ENCODE assay signal across 12 cellular contexts in genomic region chr12:21940549-21940948, GRCh38. TPM values are rescaled to one million over a fixed set of nuclear protein-coding genes. Genes with fewer than 3 reads are reported as not detected.
DNase-seq lines count a peak whose midpoint lies in the region; ATAC-seq and TF ChIP-seq lines count a peak whose summit lies in the region.
"Had no signal": no experiment of that assay in that cellular context is flagged by ENCODE, and none has a peak within 500 bp of the region (broad histone marks: within the 10 kb centered on the region; RNA-seq: fewer than 3 reads in every experiment).

No MANE protein-coding gene starts in this region.

- TF ChIP-seq CTCF in colonic mucosa (IDR thresholded peaks at IDR 0.05) = no peak
- no peak for TF ChIP-seq CTCF in mesothelial cell of epicardium (IDR thresholded peaks at IDR 0.05; ENCODE audit: unreplicated experiment)
- no peak for TF ChIP-seq CTCF in tibial nerve (IDR thresholded peaks at IDR 0.05)

- H3K27ac ChIP-seq in colonic mucosa = no peak overlapping the region
- peak overlapping the region in 2 of 4 donors; percentile 60 to 77 for H3K27ac ChIP-seq in tibial nerve
- H3K27ac ChIP-seq: neutrophil had no signal

- peaks cover 57% of the 10 kb centered on the region for H3K27me3 Mint-ChIP-seq in activated naive CD4-positive, alpha-beta T cell treated with anti-CD3 and anti-CD28 coated beads for 36 hours (ENCODE audit: low read depth)
- H3K27me3 Mint-ChIP-seq in mesothelial cell of epicardium (ENCODE audit: low read depth) = peaks cover 89% of the 10 kb centered on the region

- H3K4me1 Mint-ChIP-seq in activated naive CD4-positive, alpha-beta T cell treated with anti-CD3 and anti-CD28 coated beads for 36 hours (ENCODE audit: low read depth) = peaks cover 16% of the 10 kb centered on the region
- peaks cover 16% of the 10 kb centered on the region for H3K4me1 Mint-ChIP-seq in mesothelial cell of epicardium

- H3K9ac ChIP-seq in colonic mucosa (ENCODE audit: low read depth in 2 of 2, low read length in 2 of 2) = no peak overlapping the region

- H3K36me3 ChIP-seq in colonic mucosa = no peaks in the 10 kb centered on the region
- H3K36me3 ChIP-seq in tibial nerve = no peaks in the 10 kb centered on the region
- H3K36me3 ChIP-seq: neutrophil had no signal

- no peak overlapping the region for H3K27ac Mint-ChIP-seq in activated naive CD4-positive, alpha-beta T cell treated with anti-CD3 and anti-CD28 coated beads for 36 hours
- no peak overlapping the region for H3K27ac Mint-ChIP-seq in mesothelial cell of epicardium
- H3K27ac Mint-ChIP-seq: stimulated activated naive CD8-positive, alpha-beta T cell treated with anti-CD3 and anti-CD28 coated beads, Interleukin-15, Interleukin-2, amounts not matched to agents 100 ng/mL and 50 ng/mL, for 24 hours had no signal

- peaks cover 2% of the 10 kb centered on the region for H3K9me3 Mint-ChIP-seq in activated naive CD4-positive, alpha-beta T cell treated with anti-CD3 and anti-CD28 coated beads for 36 hours
- peaks cover 15% of the 10 kb centered on the region for H3K9me3 Mint-ChIP-seq in mesothelial cell of epicardium

- peaks cover 26% of the 10 kb centered on the region for H3K27me3 ChIP-seq in colonic mucosa
- H3K27me3 ChIP-seq in tibial nerve = peaks cover 0 to 26% of the 10 kb centered on the region in 2 donors

- H3K4me3 Mint-ChIP-seq in activated naive CD4-positive, alpha-beta T cell treated with anti-CD3 and anti-CD28 coated beads for 36 hours = peak overlapping the region; percentile 1
- peak overlapping the region; percentile 67 for H3K4me3 Mint-ChIP-seq in mesothelial cell of epicardium

- CTCF ChIA-PET in activated naive CD4-positive, alpha-beta T cell treated with anti-CD3 and anti-CD28 coated beads for 36 hours (lab: Charles Lee) = interaction anchor here (0.6 kb wide), 1 partner anchor 243 kb away, joined by 4 read pairs; no protein-coding TSS in a partner anchor

- H3K4me3 ChIP-seq in colonic mucosa = peak overlapping the region; percentile 36
- peak overlapping the region; percentile 34 to 54 (median 38) for H3K4me3 ChIP-seq in tibial nerve

- 9 to 18% methylated on average over 6 of the region's 6 CpGs for WGBS in tibial nerve, 2 donors

- no peak for DNase-seq in activated naive CD4-positive, alpha-beta T cell treated with anti-CD3 and anti-CD28 coated beads for 36 hours
- DNase-seq in activated naive CD4-positive, alpha-beta T cell treated with anti-CD3 and anti-CD28 coated beads, Interleukin-2, amount 50 U/mL, for 16 hours = no peak
- DNase-seq in colonic mucosa (no peak), mesothelial cell of epicardium (ENCODE audit: low spot score in 2 of 2, unreplicated experiment in 2 of 2) (no peak), tibial nerve (ENCODE audit: low spot score in 2 of 2) (no peak), NCI-H2227 (lab: John Stamatoyannopoulos, UW; ENCODE audit: unreplicated experiment) (no peak), HK-2 (ENCODE audit: unreplicated experiment) (no peak)
- DNase-seq: NCI-H2081 treated with DMSO at 0.1 percent for 48 hours, T1000 had no signal

- H3K36me3 Mint-ChIP-seq in activated naive CD4-positive, alpha-beta T cell treated with anti-CD3 and anti-CD28 coated beads for 36 hours (ENCODE audit: low read depth) = no peaks in the 10 kb centered on the region
- no peaks in the 10 kb centered on the region for H3K36me3 Mint-ChIP-seq in mesothelial cell of epicardium

- no peak for ATAC-seq in GM21529 (IDR thresholded peaks at IDR 0.05; ENCODE audit: unreplicated experiment)

- TF ChIP-seq POLR2A in tibial nerve (IDR thresholded peaks at IDR 0.05) = no peak

- intact Hi-C loops in activated naive CD4-positive, alpha-beta T cell treated with anti-CD3 and anti-CD28 coated beads for 36 hours (cut with micrococcal nuclease) = loop anchor here (2.0 kb wide), 1 partner anchor 242 kb away; no protein-coding TSS in a partner anchor
- intact Hi-C loops in colonic mucosa (cut with DNase I) = no loop called here

- no peak for TF ChIP-seq EP300 in tibial nerve (IDR thresholded peaks at IDR 0.05)

- H3K4me1 ChIP-seq in colonic mucosa (no peaks in the 10 kb centered on the region), tibial nerve (peaks cover 0 to 21% (median 0%) of the 10 kb centered on the region in 4 donors)

- H3K9me3 ChIP-seq in colonic mucosa (no peaks in the 10 kb centered on the region), tibial nerve (peaks cover 0 to under 1% (median 0%) of the 10 kb centered on the region in 4 donors)
- H3K9me3 ChIP-seq: neutrophil had no signal

RNA-seq across cellular contexts. Expression of gene ABCC9, which starts 0.7 kb away (rescaled TPM):
- not detected for total RNA-seq in activated naive CD4-positive, alpha-beta T cell treated with anti-CD3 and anti-CD28 coated beads for 36 hours
- total RNA-seq in colonic mucosa (1 to 10 TPM in 1 of 2 donors, under 1 TPM in 1; 0.69 to 5.0 TPM), mesothelial cell of epicardium (1.00 to 1.6 TPM (median 1.4 TPM) in 3 replicates), tibial nerve (10 to 100 TPM; 12.5 to 41.6 (median 27.3) TPM)
